Comparison of ENCODE assay signal across 2 cellular contexts in the genomic region with DNA sequence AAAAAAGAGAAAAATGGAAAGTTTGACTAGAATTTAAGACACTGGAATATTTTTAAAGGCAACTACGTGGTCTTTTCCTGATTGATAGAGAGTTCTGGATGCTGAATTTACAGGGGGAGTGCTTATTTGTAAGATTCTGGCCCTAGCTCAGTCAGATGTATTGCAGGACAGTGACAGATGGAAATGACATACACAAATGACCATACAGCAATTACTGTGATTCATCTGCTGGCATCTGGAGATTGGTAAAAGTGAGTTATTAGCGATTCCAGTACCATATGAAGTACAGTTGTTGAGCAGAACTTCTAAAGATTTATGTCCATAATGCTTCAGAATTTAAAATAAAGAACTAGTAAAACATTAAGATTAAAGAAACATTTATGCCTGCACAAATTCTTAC.
TF ChIP-seq lines count a peak whose summit lies in the region.

No MANE protein-coding gene starts in this region.

TF ChIP-seq in SK-N-SH, 30 proteins besides CTCF, POLR2A, EP300 and RAD21 (continued from another document):
- TF ChIP-seq, protein P1, sequence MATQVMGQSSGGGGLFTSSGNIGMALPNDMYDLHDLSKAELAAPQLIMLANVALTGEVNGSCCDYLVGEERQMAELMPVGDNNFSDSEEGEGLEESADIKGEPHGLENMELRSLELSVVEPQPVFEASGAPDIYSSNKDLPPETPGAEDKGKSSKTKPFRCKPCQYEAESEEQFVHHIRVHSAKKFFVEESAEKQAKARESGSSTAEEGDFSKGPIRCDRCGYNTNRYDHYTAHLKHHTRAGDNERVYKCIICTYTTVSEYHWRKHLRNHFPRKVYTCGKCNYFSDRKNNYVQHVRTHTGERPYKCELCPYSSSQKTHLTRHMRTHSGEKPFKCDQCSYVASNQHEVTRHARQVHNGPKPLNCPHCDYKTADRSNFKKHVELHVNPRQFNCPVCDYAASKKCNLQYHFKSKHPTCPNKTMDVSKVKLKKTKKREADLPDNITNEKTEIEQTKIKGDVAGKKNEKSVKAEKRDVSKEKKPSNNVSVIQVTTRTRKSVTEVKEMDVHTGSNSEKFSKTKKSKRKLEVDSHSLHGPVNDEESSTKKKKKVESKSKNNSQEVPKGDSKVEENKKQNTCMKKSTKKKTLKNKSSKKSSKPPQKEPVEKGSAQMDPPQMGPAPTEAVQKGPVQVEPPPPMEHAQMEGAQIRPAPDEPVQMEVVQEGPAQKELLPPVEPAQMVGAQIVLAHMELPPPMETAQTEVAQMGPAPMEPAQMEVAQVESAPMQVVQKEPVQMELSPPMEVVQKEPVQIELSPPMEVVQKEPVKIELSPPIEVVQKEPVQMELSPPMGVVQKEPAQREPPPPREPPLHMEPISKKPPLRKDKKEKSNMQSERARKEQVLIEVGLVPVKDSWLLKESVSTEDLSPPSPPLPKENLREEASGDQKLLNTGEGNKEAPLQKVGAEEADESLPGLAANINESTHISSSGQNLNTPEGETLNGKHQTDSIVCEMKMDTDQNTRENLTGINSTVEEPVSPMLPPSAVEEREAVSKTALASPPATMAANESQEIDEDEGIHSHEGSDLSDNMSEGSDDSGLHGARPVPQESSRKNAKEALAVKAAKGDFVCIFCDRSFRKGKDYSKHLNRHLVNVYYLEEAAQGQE (IDR thresholded peaks at IDR 0.05; ENCODE audit: low read depth, low read length), result no peak
- TF ChIP-seq RCOR1 (IDR thresholded peaks at IDR 0.05; ENCODE audit: low read length) (no peak), NRF1 (IDR thresholded peaks at IDR 0.05; ENCODE audit: low read depth, low read length) (no peak), FOXM1 (IDR thresholded peaks at IDR 0.05; ENCODE audit: low read depth) (no peak), YY1 (IDR thresholded peaks at IDR 0.05; ENCODE audit: low read depth) (no peak), NFIC (IDR thresholded peaks at IDR 0.05; ENCODE audit: borderline replicate concordance) (no peak), POLR2AphosphoS5 (IDR thresholded peaks at IDR 0.05; ENCODE audit: low read depth, low read length) (no peak), FOXJ3 (CRISPR knock-in tag; IDR thresholded peaks at IDR 0.05) (no peak)
- TF ChIP-seq, protein P2, sequence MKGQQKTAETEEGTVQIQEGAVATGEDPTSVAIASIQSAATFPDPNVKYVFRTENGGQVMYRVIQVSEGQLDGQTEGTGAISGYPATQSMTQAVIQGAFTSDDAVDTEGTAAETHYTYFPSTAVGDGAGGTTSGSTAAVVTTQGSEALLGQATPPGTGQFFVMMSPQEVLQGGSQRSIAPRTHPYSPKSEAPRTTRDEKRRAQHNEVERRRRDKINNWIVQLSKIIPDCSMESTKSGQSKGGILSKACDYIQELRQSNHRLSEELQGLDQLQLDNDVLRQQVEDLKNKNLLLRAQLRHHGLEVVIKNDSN (IDR thresholded peaks at IDR 0.05; ENCODE audit: borderline replicate concordance, low read depth), result no peak
- TF ChIP-seq, protein P3, sequence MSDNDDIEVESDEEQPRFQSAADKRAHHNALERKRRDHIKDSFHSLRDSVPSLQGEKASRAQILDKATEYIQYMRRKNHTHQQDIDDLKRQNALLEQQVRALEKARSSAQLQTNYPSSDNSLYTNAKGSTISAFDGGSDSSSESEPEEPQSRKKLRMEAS (IDR thresholded peaks at IDR 0.05; ENCODE audit: low read depth), result no peak
TF ChIP-seq in SK-N-SH: peak in this region for 0.

TF ChIP-seq in SK-N-SH treated with all-trans-retinoic acid at 6 μM for 48 hours, 23 proteins besides CTCF, POLR2A, EP300 and RAD21 (continued from another document):
- TF ChIP-seq TSHZ2 (CRISPR knock-in tag; IDR thresholded peaks at IDR 0.05) (no peak), ZFP3 (CRISPR knock-in tag; IDR thresholded peaks at IDR 0.05) (no peak), SNAI2 (CRISPR knock-in tag; IDR thresholded peaks at IDR 0.05) (no peak), TCF4 (CRISPR knock-in tag; IDR thresholded peaks at IDR 0.05; ENCODE audit: borderline replicate concordance) (no peak), ARNTL (CRISPR knock-in tag; IDR thresholded peaks at IDR 0.05; ENCODE audit: borderline replicate concordance, low read depth) (no peak), PPARA (CRISPR knock-in tag; IDR thresholded peaks at IDR 0.05; ENCODE audit: borderline replicate concordance) (no peak), ZNF70 (CRISPR knock-in tag; IDR thresholded peaks at IDR 0.05) (no peak), CSDC2 (CRISPR knock-in tag; IDR thresholded peaks at IDR 0.05) (no peak), BACH2 (CRISPR knock-in tag; IDR thresholded peaks at IDR 0.05; ENCODE audit: borderline replicate concordance) (no peak), TOX (CRISPR knock-in tag; IDR thresholded peaks at IDR 0.05; ENCODE audit: borderline replicate concordance) (no peak), ZNF8 (CRISPR knock-in tag; IDR thresholded peaks at IDR 0.05) (no peak)
- TF ChIP-seq, protein P4, sequence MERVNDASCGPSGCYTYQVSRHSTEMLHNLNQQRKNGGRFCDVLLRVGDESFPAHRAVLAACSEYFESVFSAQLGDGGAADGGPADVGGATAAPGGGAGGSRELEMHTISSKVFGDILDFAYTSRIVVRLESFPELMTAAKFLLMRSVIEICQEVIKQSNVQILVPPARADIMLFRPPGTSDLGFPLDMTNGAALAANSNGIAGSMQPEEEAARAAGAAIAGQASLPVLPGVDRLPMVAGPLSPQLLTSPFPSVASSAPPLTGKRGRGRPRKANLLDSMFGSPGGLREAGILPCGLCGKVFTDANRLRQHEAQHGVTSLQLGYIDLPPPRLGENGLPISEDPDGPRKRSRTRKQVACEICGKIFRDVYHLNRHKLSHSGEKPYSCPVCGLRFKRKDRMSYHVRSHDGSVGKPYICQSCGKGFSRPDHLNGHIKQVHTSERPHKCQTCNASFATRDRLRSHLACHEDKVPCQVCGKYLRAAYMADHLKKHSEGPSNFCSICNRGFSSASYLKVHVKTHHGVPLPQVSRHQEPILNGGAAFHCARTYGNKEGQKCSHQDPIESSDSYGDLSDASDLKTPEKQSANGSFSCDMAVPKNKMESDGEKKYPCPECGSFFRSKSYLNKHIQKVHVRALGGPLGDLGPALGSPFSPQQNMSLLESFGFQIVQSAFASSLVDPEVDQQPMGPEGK (CRISPR knock-in tag; IDR thresholded peaks at IDR 0.05; ENCODE audit: borderline replicate concordance), result no peak
TF ChIP-seq in SK-N-SH treated with all-trans-retinoic acid at 6 μM for 48 hours: peak in this region for 0.
